ENCODE assay signal across 8 cellular contexts in the genomic region with DNA sequence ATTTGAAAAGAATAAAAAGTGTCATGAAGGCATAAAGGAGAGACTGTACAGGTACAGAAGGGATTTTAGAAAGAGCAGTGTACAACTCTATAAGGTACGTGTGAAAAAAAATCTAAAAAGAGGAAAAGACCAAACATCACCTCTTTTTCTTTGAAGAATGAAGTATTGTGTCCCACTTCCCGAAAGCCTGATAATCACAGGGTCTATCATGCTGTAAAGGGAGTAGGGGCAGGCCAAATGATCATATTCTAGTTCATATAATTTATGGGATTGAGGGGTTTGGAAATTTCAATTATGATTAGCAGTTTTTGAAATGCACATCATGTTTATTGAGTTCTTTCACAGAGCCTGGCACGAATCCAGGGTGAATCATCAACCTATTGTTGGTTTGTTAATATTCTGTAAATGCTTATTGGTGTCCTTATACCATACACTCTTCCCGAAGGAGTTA. TPM values are rescaled to one million over a fixed set of nuclear protein-coding genes. Genes with fewer than 3 reads are reported as not detected.
A peak's percentile ranks its signal among the peaks of the same experiment; 100 is the strongest.
DNase-seq lines count a peak whose midpoint lies in the region; ATAC-seq and TF ChIP-seq lines count a peak whose summit lies in the region.

No MANE protein-coding gene starts in this region.

- peak overlapping the region; percentile 95 for H3K27ac Mint-ChIP-seq in chondrocyte (ENCODE audit: unreplicated experiment)

- no peaks in the 10 kb centered on the region for H3K9me3 Mint-ChIP-seq in chondrocyte (ENCODE audit: low read depth)

- H3K27me3 ChIP-seq in mesenchymal stem cell (ENCODE audit: control insufficient read depth in 1 of 2, insufficient read depth in 1 of 2, low read length in 2 of 2) (no peaks in the 10 kb centered on the region), tibial nerve (no peaks in the 10 kb centered on the region)

- no peak overlapping the region for H3K14ac ChIP-seq in mesenchymal stem cell (ENCODE audit: low read length in 2 of 2)

- peak overlapping the region; percentile 86 for H3K4me3 Mint-ChIP-seq in chondrocyte (ENCODE audit: unreplicated experiment)

- H4K91ac ChIP-seq in mesenchymal stem cell (ENCODE audit: low read length) = no peak overlapping the region

- no peak for TF ChIP-seq EP300 in tibial nerve (IDR thresholded peaks at IDR 0.05)

- peak overlapping the region; percentile 56 for H3K4me2 ChIP-seq in mesenchymal stem cell (ENCODE audit: low read length, poor library complexity, severe bottlenecking)

- no peak overlapping the region for H2BK5ac ChIP-seq in mesenchymal stem cell (ENCODE audit: low read depth, low read length, poor library complexity, severe bottlenecking)

- H4K8ac ChIP-seq in mesenchymal stem cell (ENCODE audit: low read length) = no peak overlapping the region

- peaks cover 62% of the 10 kb centered on the region for H3K4me1 Mint-ChIP-seq in chondrocyte (ENCODE audit: low read depth)

- H3K18ac ChIP-seq in mesenchymal stem cell (ENCODE audit: low read depth in 1 of 2, low read length in 2 of 2) = no peak overlapping the region

- no peak overlapping the region for H2BK15ac ChIP-seq in mesenchymal stem cell (ENCODE audit: low read depth, poor library complexity, severe bottlenecking)

- no peak overlapping the region for H2AK5ac ChIP-seq in mesenchymal stem cell (ENCODE audit: low read length, severe bottlenecking)

- H3K27ac ChIP-seq in mesenchymal stem cell (ENCODE audit: low read length, poor library complexity, severe bottlenecking) (peak overlapping the region; percentile 88), tibial nerve (peak overlapping the region; percentile 95 to 99 (median 96))

- H3K9ac ChIP-seq in mesenchymal stem cell (ENCODE audit: low read length) = peak overlapping the region; percentile 97

- no peaks in the 10 kb centered on the region for H3K36me3 Mint-ChIP-seq in chondrocyte (ENCODE audit: low read depth)

- H3K79me1 ChIP-seq in mesenchymal stem cell (replicated peaks; ENCODE audit: low read length, poor library complexity, severe bottlenecking) = no peaks in the 10 kb centered on the region

- H3K9me3 ChIP-seq in mesenchymal stem cell (ENCODE audit: control insufficient read depth, low read length) = no peaks in the 10 kb centered on the region
- no peaks in the 10 kb centered on the region for H3K9me3 ChIP-seq in tibial nerve

- in situ Hi-C loops in ACHN (cut with HindIII; ENCODE audit: low pct_ligation_motif_present, low pct_unique_long_range_greater_than_20kb, low sequenced_read_pairs) = no loop called here

- no peak for ATAC-seq in GM19328 (IDR thresholded peaks at IDR 0.05; ENCODE audit: unreplicated experiment)

- H3K4me3 ChIP-seq in GM12865 (ENCODE audit: low read depth, low read length) (peak overlapping the region; percentile 98), mesenchymal stem cell (ENCODE audit: insufficient read depth in 1 of 2, low read depth in 1 of 2, low read length in 2 of 2) (peak overlapping the region in 1 of 2 experiments; percentile 94), tibial nerve (peak overlapping the region; percentile 40 to 92 (median 82))

- peak; percentile 71 for DNase-seq in ACHN
- no peak for DNase-seq in GM12865 (ENCODE audit: low read depth)
- DNase-seq in OCI-M1 (lab: John Stamatoyannopoulos, UW) = peak; percentile 59
- no peak for DNase-seq in chondrocyte (ENCODE audit: low spot score)
- peak; percentile 85 for DNase-seq in mesenchymal stem cell
- peak in 1 of 2 donors; percentile 73 for DNase-seq in tibial nerve (ENCODE audit: low spot score in 2 of 2)
- no peak for DNase-seq in NCI-H524 (lab: John Stamatoyannopoulos, UW)

- no peaks in the 10 kb centered on the region for H3K27me3 Mint-ChIP-seq in chondrocyte (ENCODE audit: low read depth)

- no peak overlapping the region for H3K23ac ChIP-seq in mesenchymal stem cell (ENCODE audit: low read length in 2 of 2)

- TF ChIP-seq POLR2A in tibial nerve (IDR thresholded peaks at IDR 0.05) = no peak

- no peak overlapping the region for H3K4ac ChIP-seq in mesenchymal stem cell (ENCODE audit: low read depth in 1 of 2, low read length in 2 of 2)

- no peak overlapping the region for H2AFZ ChIP-seq in mesenchymal stem cell (ENCODE audit: low read depth, low read length)

- H3K4me1 ChIP-seq in mesenchymal stem cell (ENCODE audit: control insufficient read depth, insufficient read depth, low read depth, low read length) (peaks cover 7% of the 10 kb centered on the region), tibial nerve (peaks cover 0 to 59% (median 31%) of the 10 kb centered on the region in 4 donors)

- TF ChIP-seq CTCF in GM12865 (IDR thresholded peaks at IDR 0.05; ENCODE audit: insufficient read depth, low read depth, low read length, missing control alignments) (no peak), chondrocyte (IDR thresholded peaks at IDR 0.05) (no peak), tibial nerve (IDR thresholded peaks at IDR 0.05) (no peak)

- WGBS in mesenchymal stem cell = 19% methylated on average over 2 of the region's 4 CpGs
- WGBS in tibial nerve, 2 donors = 9 to 16% methylated on average over 4 of the region's 4 CpGs

- no peaks in the 10 kb centered on the region for H3K36me3 ChIP-seq in mesenchymal stem cell (ENCODE audit: control insufficient read depth in 1 of 2, insufficient read depth in 2 of 2, low read depth in 1 of 2, low read length in 2 of 2)
- H3K36me3 ChIP-seq in tibial nerve = no peaks in the 10 kb centered on the region

- H2BK120ac ChIP-seq in mesenchymal stem cell (ENCODE audit: low read depth, low read length) = no peak overlapping the region

- H2BK12ac ChIP-seq in mesenchymal stem cell (ENCODE audit: low read length in 2 of 2) = no peak overlapping the region

RNA-seq across cellular contexts. Expression of gene RERE, which starts 0.9 kb away (rescaled TPM):
- total RNA-seq in chondrocyte (64.9 to 83.8 TPM (median 65.8 TPM) in 3 replicates), tibial nerve (100 to 1,000 TPM in 2 of 4 donors, 10 to 100 TPM in 2; 86.4 to 111 (median 103) TPM)
- polyA plus RNA-seq in mesenchymal stem cell (2013, experiment 1 of 2) = 59.5 TPM
- 53.5 TPM for polyA plus RNA-seq in mesenchymal stem cell (2013, experiment 2 of 2)

Comparison
In these comparisons a context has a peak if more than half of its experiments do, and no peak if none do; other contexts are left out.
1. DNase-seq: peak in ACHN (single experiment), OCI-M1 (single experiment) and mesenchymal stem cell (single experiment); none in GM12865 (single experiment), chondrocyte (single experiment) and NCI-H524 (0 of 2).